13 cellular contexts compared by ENCODE assay signal in genomic region chr2:215826838-215827441, GRCh38.
DNase-seq lines count a peak whose midpoint lies in the region; ATAC-seq and TF ChIP-seq lines count a peak whose summit lies in the region.
"Had no signal": no experiment of that assay in that cellular context is flagged by ENCODE, and none has a peak within 500 bp of the region (broad histone marks: within the 10 kb centered on the region; RNA-seq: fewer than 3 reads in every experiment).

No MANE protein-coding gene starts in this region.

- H3K4me1 ChIP-seq in PC-3 (ENCODE audit: insufficient read depth, low read length) (peaks cover 26% of the 10 kb centered on the region), esophagus muscularis mucosa (peaks cover 0 to 36% (median 31%) of the 10 kb centered on the region in 4 donors), tibial nerve (peaks cover 0 to 29% (median 2%) of the 10 kb centered on the region in 4 donors)

- intact Hi-C loops in PC-3 (cut with micrococcal nuclease) = loop anchor here (5.0 kb wide), 3 partner anchors 75 to 290 kb away; no protein-coding TSS in a partner anchor
- intact Hi-C loops in esophagus muscularis mucosa (cut with DNase I) = loop anchor here (5.0 kb wide), 1 partner anchor 370 kb away; no protein-coding TSS in a partner anchor

- H3K4me3 ChIP-seq in PC-3 (ENCODE audit: low read length) (no peak overlapping the region), esophagus muscularis mucosa (no peak overlapping the region), tibial nerve (no peak overlapping the region)
- H3K4me3 ChIP-seq: esophagus squamous epithelium had no signal

- no peak overlapping the region for H3K27ac ChIP-seq in PC-3 (ENCODE audit: low read length)
- H3K27ac ChIP-seq in esophagus muscularis mucosa (replicated peaks in 1 of 4) = peak overlapping the region in 3 of 4 donors; percentile 17 to 25 (median 19)
- H3K27ac ChIP-seq in tibial nerve = peak overlapping the region in 1 of 4 donors; percentile 27
- H3K27ac ChIP-seq: C4-2B, esophagus squamous epithelium had no signal

- H2AFZ ChIP-seq in PC-3 (ENCODE audit: low read length) = peak overlapping the region; percentile 56

- 61% methylated on average over 8 of the region's 8 CpGs for WGBS in esophagus muscularis mucosa
- 32 to 40% methylated on average over 8 of the region's 8 CpGs for WGBS in tibial nerve, 2 donors

- no peaks in the 10 kb centered on the region for H3K36me3 ChIP-seq in PC-3 (ENCODE audit: low read depth, low read length)
- no peaks in the 10 kb centered on the region for H3K36me3 ChIP-seq in esophagus muscularis mucosa
- no peaks in the 10 kb centered on the region for H3K36me3 ChIP-seq in tibial nerve
- H3K36me3 ChIP-seq: esophagus squamous epithelium had no signal

- no peaks in the 10 kb centered on the region for H4K20me1 ChIP-seq in PC-3 (ENCODE audit: low read length)

- H3K9me2 ChIP-seq in PC-3 (replicated peaks; ENCODE audit: low read length) = no peaks in the 10 kb centered on the region

- CTCF ChIA-PET in PC-3 (lab: Charles Lee) = no interaction called here

- POLR2A ChIA-PET in PC-3 (lab: Charles Lee; ENCODE audit: unreplicated experiment) = no interaction called here

- no peak overlapping the region for H3K9ac ChIP-seq in PC-3 (ENCODE audit: low read length)

- no peak for TF ChIP-seq EP300 in esophagus muscularis mucosa (IDR thresholded peaks at IDR 0.05)
- TF ChIP-seq EP300 in tibial nerve (IDR thresholded peaks at IDR 0.05) = no peak

- H3K4me2 ChIP-seq in PC-3 (ENCODE audit: low read length) = peak overlapping the region; percentile 25

- TF ChIP-seq POLR2A in esophagus muscularis mucosa (IDR thresholded peaks at IDR 0.05; ENCODE audit: low read depth) (no peak), tibial nerve (IDR thresholded peaks at IDR 0.05) (no peak)

- peak; percentile 8 for ATAC-seq in PC-3
- ATAC-seq in omental fat pad (ENCODE audit: low FRiP score) = peak; percentile 65
- no peak for ATAC-seq in HG03342 (IDR thresholded peaks at IDR 0.05; ENCODE audit: unreplicated experiment)
- ATAC-seq: Right ventricle myocardium inferior had no signal

- H3K79me2 ChIP-seq in PC-3 (ENCODE audit: low read length) = no peaks in the 10 kb centered on the region

- DNase-seq in Daoy (ENCODE audit: low read depth) = peak; percentile 25
- DNase-seq in PC-3 = peak; percentile 39
- DNase-seq in esophagus muscularis mucosa (ENCODE audit: extremely low spot score) = no peak
- DNase-seq in omental fat pad (ENCODE audit: low spot score) = no peak
- no peak for DNase-seq in Ammon's horn (ENCODE audit: low spot score)
- no peak for DNase-seq in NCI-H128 (lab: John Stamatoyannopoulos, UW; ENCODE audit: unreplicated experiment)
- DNase-seq in tibial nerve (ENCODE audit: low spot score in 2 of 2) = no peak
- DNase-seq: cerebellar nuclear complex, esophagus squamous epithelium, NCI-H774 had no signal

- 0 out of 2 replicates have a peak, but pooled peaks have one; percentile 10 for TF ChIP-seq CTCF in PC-3 (conservative IDR thresholded peaks at IDR 0.05; ENCODE audit: low read depth, low read length)
- no peak for TF ChIP-seq CTCF in esophagus muscularis mucosa (IDR thresholded peaks at IDR 0.05)
- TF ChIP-seq CTCF in omental fat pad (IDR thresholded peaks at IDR 0.05) = no peak
- TF ChIP-seq CTCF in tibial nerve (IDR thresholded peaks at IDR 0.05) = no peak

- H3F3A ChIP-seq in PC-3 (ENCODE audit: low read length, unreplicated experiment) = no peaks in the 10 kb centered on the region

- H3K27me3 ChIP-seq in PC-3 (ENCODE audit: low read length) = no peaks in the 10 kb centered on the region
- H3K27me3 ChIP-seq in esophagus muscularis mucosa = no peaks in the 10 kb centered on the region
- no peaks in the 10 kb centered on the region for H3K27me3 ChIP-seq in tibial nerve
- H3K27me3 ChIP-seq: esophagus squamous epithelium had no signal

- no TSS peak for BruUV-seq in PC-3 (replicated peaks; lab: Mats Ljungman, UMichigan)

- H3K9me3 ChIP-seq in PC-3 (ENCODE audit: low read length) = no peaks in the 10 kb centered on the region
- peaks cover 0 to 3% (median 0%) of the 10 kb centered on the region in 4 donors for H3K9me3 ChIP-seq in esophagus muscularis mucosa
- H3K9me3 ChIP-seq in tibial nerve = no peaks in the 10 kb centered on the region
- H3K9me3 ChIP-seq: esophagus squamous epithelium had no signal

Comparison
In these comparisons a context has a peak if more than half of its experiments do, and no peak if none do; other contexts are left out.
1. DNase-seq: peak in Daoy (single experiment) and PC-3 (single experiment); none in esophagus muscularis mucosa (single experiment), omental fat pad (single experiment), Ammon's horn (single experiment), NCI-H128 (single experiment) and tibial nerve (0 of 2).